In genomic region chr1:205269711-205270110, GRCh38 we compare ENCODE assay signal across 15 cellular contexts. TPM values are rescaled to one million over a fixed set of nuclear protein-coding genes. Genes with fewer than 3 reads are reported as not detected.
DNase-seq lines count a peak whose midpoint lies in the region; ATAC-seq and TF ChIP-seq lines count a peak whose summit lies in the region.
"Had no signal": no experiment of that assay in that cellular context is flagged by ENCODE, and none has a peak within 500 bp of the region (broad histone marks: within the 10 kb centered on the region; RNA-seq: fewer than 3 reads in every experiment).

No MANE protein-coding gene starts in this region.

- H3K14ac ChIP-seq in IMR-90 (replicated peaks; ENCODE audit: low read depth, low read length) = no peak overlapping the region

- H3K9me3 Mint-ChIP-seq in T-helper 2 cell treated with Interferon-gamma antibody and Interleukin-4, amounts not matched to agents 5 μg/mL and 100 μg/mL, for 36 hours = no peaks in the 10 kb centered on the region
- H3K9me3 Mint-ChIP-seq: CD14-positive monocyte; CD4-positive, alpha-beta memory T cell; H9 had no signal

- no peak overlapping the region for H4K5ac ChIP-seq in IMR-90 (ENCODE audit: low read depth, low read length)

- no peak overlapping the region for H2BK120ac ChIP-seq in IMR-90 (ENCODE audit: low read depth, low read length)

- POLR2A ChIA-PET in IMR-90 (lab: Charles Lee; ENCODE audit: unreplicated experiment) = no interaction called here

- H3K9ac ChIP-seq in IMR-90 (ENCODE audit: low read depth, low read length) = no peak overlapping the region

- H2AFZ ChIP-seq in IMR-90 (replicated peaks; ENCODE audit: low read length, poor library complexity) = no peak overlapping the region

- no peak overlapping the region for H2BK15ac ChIP-seq in IMR-90 (ENCODE audit: low read depth, low read length)

- intact Hi-C loops in IMR-90 (cut with micrococcal nuclease) = loop anchor here (5.0 kb wide), 1 partner anchor 163 kb away; no protein-coding TSS in a partner anchor
- intact Hi-C loops in dorsolateral prefrontal cortex (cut with DNase I) = loop anchor here in 1 of 2 donors (10.0 kb wide), 1 partner anchor 255 kb away; no protein-coding TSS in a partner anchor
- intact Hi-C loops in gastrocnemius medialis (cut with DNase I; ENCODE audit: low total_unique reads) = no loop called here

- no peak overlapping the region for H3K4me2 ChIP-seq in IMR-90 (ENCODE audit: low read depth, low read length)

- H3K9me3 ChIP-seq in IMR-90 (ENCODE audit: control insufficient read depth, insufficient read depth, low read length) (no peaks in the 10 kb centered on the region), gastrocnemius medialis (no peaks in the 10 kb centered on the region)

- H3K27me3 Mint-ChIP-seq in T-helper 2 cell treated with Interferon-gamma antibody and Interleukin-4, amounts not matched to agents 5 μg/mL and 100 μg/mL, for 36 hours (ENCODE audit: low read depth) = no peaks in the 10 kb centered on the region
- H3K27me3 Mint-ChIP-seq: CD4-positive, alpha-beta memory T cell had no signal

- TF ChIP-seq POLR2A in IMR-90 (IDR thresholded peaks at IDR 0.05; ENCODE audit: low read depth, low read length) (no peak), gastrocnemius medialis (IDR thresholded peaks at IDR 0.05) (no peak)

- no peak overlapping the region for H3K27ac Mint-ChIP-seq in T-helper 2 cell treated with Interferon-gamma antibody and Interleukin-4, amounts not matched to agents 5 μg/mL and 100 μg/mL, for 36 hours

- no peak overlapping the region for H2BK5ac ChIP-seq in IMR-90 (ENCODE audit: low read depth, low read length, poor library complexity, severe bottlenecking)

- H4K8ac ChIP-seq in IMR-90 (ENCODE audit: low read depth in 2 of 2, low read length in 2 of 2) = no peak overlapping the region

- H3K4ac ChIP-seq in IMR-90 (ENCODE audit: low read depth, low read length) = no peak overlapping the region; the same call in 1 of the 2 replicates

- H3K18ac ChIP-seq in IMR-90 (ENCODE audit: low read depth, low read length) = no peak overlapping the region

- DNase-seq in IMR-90 (no peak), dorsolateral prefrontal cortex (no peak), gastrocnemius medialis (no peak), AG20443 (ENCODE audit: low spot score) (no peak)
- no peak for DNase-seq in T-helper 2 cell treated with Interferon-gamma antibody and Interleukin-4, amounts not matched to agents 5 μg/mL and 100 μg/mL, for 36 hours (ENCODE audit: low spot score)
- DNase-seq: ACHN; AML-193; CD4-positive, alpha-beta memory T cell; DMS153; DMS79; GDM1; H9 had no signal

- TF ChIP-seq RAD21 in IMR-90 (IDR thresholded peaks at IDR 0.05; ENCODE audit: low read length) = no peak

- H2AK5ac ChIP-seq in IMR-90 (ENCODE audit: low read depth, low read length) = no peak overlapping the region

- H3K9me1 ChIP-seq in IMR-90 (ENCODE audit: insufficient read depth, low read length) = peaks cover 11% of the 10 kb centered on the region

- H3K27me3 ChIP-seq in IMR-90 (ENCODE audit: control insufficient read depth, insufficient read depth, low read length) = no peaks in the 10 kb centered on the region
- no peaks in the 10 kb centered on the region for H3K27me3 ChIP-seq in dorsolateral prefrontal cortex
- H3K27me3 ChIP-seq in gastrocnemius medialis = no peaks in the 10 kb centered on the region

- ATAC-seq in IMR-90 (ENCODE audit: low read depth) (no peak), gastrocnemius medialis (no peak), GM21619 (IDR thresholded peaks at IDR 0.05; ENCODE audit: unreplicated experiment) (no peak), HG03159 (IDR thresholded peaks at IDR 0.05; ENCODE audit: unreplicated experiment) (no peak)

- H3K4me1 ChIP-seq in IMR-90 (ENCODE audit: control insufficient read depth, insufficient read depth, low read length) (peaks cover 15% of the 10 kb centered on the region), gastrocnemius medialis (peaks cover 29 to 43% of the 10 kb centered on the region in 2 donors)

- H4K91ac ChIP-seq in IMR-90 (ENCODE audit: insufficient read depth, low read depth, low read length) = no peak overlapping the region

- 57% methylated on average over 1 of the region's 8 CpGs; no CpG with 5 or more reads in 1 of the 2 experiments for WGBS in IMR-90 (ENCODE audit: extremely low coverage in 2 of 2, insufficient read length in 1 of 2), 2 experiments

- H3K4me1 Mint-ChIP-seq in T-helper 2 cell treated with Interferon-gamma antibody and Interleukin-4, amounts not matched to agents 5 μg/mL and 100 μg/mL, for 36 hours (ENCODE audit: low read depth) = peaks cover 13% of the 10 kb centered on the region

- H3K36me3 Mint-ChIP-seq in T-helper 2 cell treated with Interferon-gamma antibody and Interleukin-4, amounts not matched to agents 5 μg/mL and 100 μg/mL, for 36 hours (ENCODE audit: low read depth) = no peaks in the 10 kb centered on the region
- H3K36me3 Mint-ChIP-seq: CD4-positive, alpha-beta memory T cell had no signal

- CTCF ChIA-PET in IMR-90 (lab: Yijun Ruan, JAX) = interaction anchor here (1.4 to 3.5 kb wide), 2 partner anchors 55 to 255 kb away, joined by 4 to 35 read pairs; no protein-coding TSS in a partner anchor

- no peaks in the 10 kb centered on the region for H4K20me1 ChIP-seq in IMR-90 (ENCODE audit: insufficient read depth, low read length)

- H3K4me3 Mint-ChIP-seq in T-helper 2 cell treated with Interferon-gamma antibody and Interleukin-4, amounts not matched to agents 5 μg/mL and 100 μg/mL, for 36 hours = no peak overlapping the region
- H3K4me3 Mint-ChIP-seq: CD14-positive monocyte; CD4-positive, alpha-beta memory T cell; H9 had no signal

- in situ Hi-C loops in IMR-90 (cut with MboI; ENCODE audit: low sequenced_read_pairs) = loop anchor here (10.0 to 25.0 kb wide), 2 partner anchors 215 to 457 kb away; no protein-coding TSS in a partner anchor
- in situ Hi-C loops in gastrocnemius medialis (cut with MboI; ENCODE audit: low sequenced_read_pairs in 4 of 4) = loop anchor here in 2 of 4 donors (5.0 to 25.0 kb wide), 2 partner anchors 58 to 282 kb away; no protein-coding TSS in a partner anchor

- TF ChIP-seq CTCF in IMR-90 (conservative IDR thresholded peaks at IDR 0.05; ENCODE audit: low read depth, low read length) (no peak), dorsolateral prefrontal cortex (IDR thresholded peaks at IDR 0.05 in 54 of 56, conservative IDR thresholded peaks at IDR 0.05 in 2 of 56; ENCODE audit: low read depth in 1 of 56, partially characterized antibody in 56 of 56) (no peak), gastrocnemius medialis (IDR thresholded peaks at IDR 0.05 in 4 of 5, conservative IDR thresholded peaks at IDR 0.05 in 1 of 5) (no peak)

- dilution Hi-C loops in IMR-90 (cut with HindIII; ENCODE audit: low sequenced_read_pairs, unreplicated experiment) = no loop called here

- H3K23ac ChIP-seq in IMR-90 (ENCODE audit: low read depth, low read length) = no peak overlapping the region

- H3K36me3 ChIP-seq in IMR-90 (ENCODE audit: control insufficient read depth, insufficient read depth, low read length) (peaks cover 2% of the 10 kb centered on the region; the same call in 1 of the 2 replicates), gastrocnemius medialis (peaks cover 0 to 5% of the 10 kb centered on the region in 2 donors)

- H3K56ac ChIP-seq in IMR-90 (ENCODE audit: extremely low read depth, insufficient read depth, low read length) = no peak overlapping the region

- H2AK9ac ChIP-seq in IMR-90 (replicated peaks; ENCODE audit: low read depth, low read length, poor library complexity) = peak overlapping the region; percentile 68

- H3K4me3 ChIP-seq in IMR-90 (ENCODE audit: insufficient read depth, low read depth, low read length) (no peak overlapping the region), dorsolateral prefrontal cortex (no peak overlapping the region), gastrocnemius medialis (no peak overlapping the region)

- peaks cover 3% of the 10 kb centered on the region in 2 experiments; a peak in 2 of 4 replicates for H3K79me1 ChIP-seq in IMR-90 (ENCODE audit: low read depth in 1 of 2, low read length in 2 of 2)

- no TSS peak for BruUV-seq in IMR-90 (replicated peaks; lab: Mats Ljungman, UMichigan)

- H3K27ac ChIP-seq in IMR-90 (ENCODE audit: insufficient read depth, low read length) = no peak overlapping the region
- H3K27ac ChIP-seq in dorsolateral prefrontal cortex = peak overlapping the region in 56 of 59 donors; percentile 46 to 100 (median 92)
- H3K27ac ChIP-seq in gastrocnemius medialis = peak overlapping the region in 3 of 4 donors; percentile 81 to 91 (median 83)

- no peak overlapping the region for H2BK20ac ChIP-seq in IMR-90 (ENCODE audit: low read depth, low read length)

TF ChIP-seq in IMR-90, 13 proteins besides CTCF, POLR2A, EP300 and RAD21 (continues in another document):
- no peak for TF ChIP-seq NFE2L2 (IDR thresholded peaks at IDR 0.05; ENCODE audit: low read depth, low read length)
- no peak for TF ChIP-seq RCOR1 (IDR thresholded peaks at IDR 0.05; ENCODE audit: insufficient replicate concordance, low read length)
- no peak for TF ChIP-seq MAFK (IDR thresholded peaks at IDR 0.05; ENCODE audit: low read depth, low read length)
- no peak for TF ChIP-seq CHD1 (IDR thresholded peaks at IDR 0.05; ENCODE audit: low read depth, low read length)
- no peak for TF ChIP-seq MXI1 (IDR thresholded peaks at IDR 0.05; ENCODE audit: borderline replicate concordance, low read depth, low read length)
- no peak for TF ChIP-seq FOS (IDR thresholded peaks at IDR 0.05; ENCODE audit: low read depth, low read length)
- no peak for TF ChIP-seq MAZ (IDR thresholded peaks at IDR 0.05; ENCODE audit: borderline replicate concordance, low read depth, low read length)
- TF ChIP-seq CEBPB (IDR thresholded peaks at IDR 0.05; ENCODE audit: low read depth, low read length) = no peak

RNA-seq across cellular contexts. Expression of gene TMCC2, which starts 42.0 kb away (rescaled TPM):
- total RNA-seq in IMR-90 (2012; rRNA removed) (2.0 and 2.2 TPM in 2 replicates), dorsolateral prefrontal cortex (100 to 1,000 TPM in 42 of 120 experiments, 10 to 100 TPM in 78; 52.9 to 143 (median 93.9) TPM), gastrocnemius medialis (1 to 10 TPM; 1.1 to 7.6 (median 5.6) TPM)
- polyA plus RNA-seq in IMR-90 (2012; rRNA removed) = 4.2 and 4.6 TPM in 2 replicates
- polyA plus RNA-seq in IMR-90 (2012; cell fraction: cytosol; rRNA removed) = 4.5 and 5.0 TPM in 2 replicates
- polyA plus RNA-seq in IMR-90 (2012; cell fraction: nucleus; rRNA removed; ENCODE audit: low replicate concordance) = 4.4 and 7.7 TPM in 2 replicates

RNA-seq across cellular contexts. Expression of gene NUAK2, which starts 51.8 kb away (rescaled TPM):
- total RNA-seq in IMR-90 (2012; rRNA removed) (7.2 and 8.1 TPM in 2 replicates), dorsolateral prefrontal cortex (1 to 10 TPM in 102 of 120 experiments, under 1 TPM in 18; 0.55 to 5.2 (median 1.7) TPM), gastrocnemius medialis (1 to 10 TPM in 1 of 4 donors, under 1 TPM in 3; 0.42 to 1.9 (median 0.58) TPM)
- 17.6 and 18.7 TPM in 2 replicates for polyA plus RNA-seq in IMR-90 (2012; rRNA removed)
- 12.3 and 18.8 TPM in 2 replicates for polyA plus RNA-seq in IMR-90 (2012; cell fraction: cytosol; rRNA removed)
- 22.8 and 32.1 TPM in 2 replicates for polyA plus RNA-seq in IMR-90 (2012; cell fraction: nucleus; rRNA removed; ENCODE audit: low replicate concordance)

RNA-seq across cellular contexts. Expression of gene DSTYK, which starts 58.2 kb away (rescaled TPM):
- 18.3 and 19.2 TPM in 2 replicates for total RNA-seq in IMR-90 (2012; rRNA removed)
- 7.2 and 8.0 TPM in 2 replicates for polyA plus RNA-seq in IMR-90 (2012; rRNA removed)
- polyA plus RNA-seq in IMR-90 (2012; cell fraction: cytosol; rRNA removed) = 2.9 and 3.2 TPM in 2 replicates
- 1.8 and 5.1 TPM in 2 replicates for polyA plus RNA-seq in IMR-90 (2012; cell fraction: nucleus; rRNA removed; ENCODE audit: low replicate concordance)
- 10 to 100 TPM; 28.0 to 49.3 (median 39.9) TPM for total RNA-seq in dorsolateral prefrontal cortex
- total RNA-seq in gastrocnemius medialis = 10 to 100 TPM; 12.2 to 15.8 (median 13.9) TPM

Comparison
In these comparisons a context has a peak if more than half of its experiments do, and no peak if none do; other contexts are left out.
1. RNA of gene TMCC2, which starts 42.0 kb away (total RNA-seq): 52.9 to 143 TPM in dorsolateral prefrontal cortex; 1.1 to 7.6 TPM in gastrocnemius medialis and 2.0 to 2.2 TPM in IMR-90; every median in the first group is over 4 times any median in the second.